In genomic region chr17:2709173-2709661, GRCh38 we compare ENCODE assay signal across 9 cellular contexts. TPM values are rescaled to one million over a fixed set of nuclear protein-coding genes. Genes with fewer than 3 reads are reported as not detected.
DNase-seq lines count a peak whose midpoint lies in the region; ATAC-seq and TF ChIP-seq lines count a peak whose summit lies in the region.
"Had no signal": no experiment of that assay in that cellular context is flagged by ENCODE, and none has a peak within 500 bp of the region (broad histone marks: within the 10 kb centered on the region; RNA-seq: fewer than 3 reads in every experiment).

No MANE protein-coding gene starts in this region.

- RAD21 ChIA-PET in HCT116 (lab: Charles Lee; ENCODE audit: low non-redundant PET in 1 of 2, low total read pairs in 2 of 2, uncharacterized antibody in 2 of 2, unreplicated experiment in 2 of 2): no interaction called here

- CTCF ChIA-PET in Calu3 (lab: Charles Lee): interaction anchor here (0.6 kb wide), 1 partner anchor 328 kb away, joined by 5 read pairs; no protein-coding TSS in a partner anchor
- CTCF ChIA-PET in HCT116 (lab: Charles Lee): interaction anchor here (1.5 kb wide), 1 partner anchor 15 kb away, joined by 4 read pairs; no protein-coding TSS in a partner anchor

- H3K9me3 ChIP-seq in HCT116 (ENCODE audit: control insufficient read depth in 1 of 2, insufficient read depth in 1 of 2, low read depth in 1 of 2, low read length in 2 of 2) (no peaks in the 10 kb centered on the region), mucosa of rectum (ENCODE audit: control insufficient read depth in 2 of 2, low read length in 2 of 2) (no peaks in the 10 kb centered on the region)

- POLR2A ChIA-PET in HCT116 (lab: Charles Lee): no interaction called here

- peak overlapping the region; percentile 62 for H3K27ac ChIP-seq in HCT116 (ENCODE audit: low read depth, low read length)
- H3K27ac ChIP-seq in mucosa of rectum (ENCODE audit: low read depth in 2 of 2, low read length in 2 of 2): peak overlapping the region; percentile 88 to 89

- peaks cover 17% of the 10 kb centered on the region; the same call in 1 of the 2 replicates for H4K20me1 ChIP-seq in HCT116 (ENCODE audit: insufficient read depth)

- H3K9ac ChIP-seq in HCT116 (ENCODE audit: low read length) (peak overlapping the region; percentile 94), mucosa of rectum (ENCODE audit: low read depth in 1 of 2, low read length in 2 of 2) (peak overlapping the region; percentile 56 to 91)

- intact Hi-C loops in Calu3 (cut with micrococcal nuclease; ENCODE audit: unreplicated experiment) (no loop called here), HCT116 (cut with micrococcal nuclease) (no loop called here)

- BruUV-seq in Calu3 (replicated peaks; lab: Mats Ljungman, UMichigan) (no TSS peak), HCT116 (replicated peaks; lab: Mats Ljungman, UMichigan) (no TSS peak)

- H3K27me3 ChIP-seq in HCT116 (ENCODE audit: insufficient read depth, low read length) (no peaks in the 10 kb centered on the region), mucosa of rectum (ENCODE audit: control insufficient read depth in 2 of 2, insufficient read depth in 2 of 2, low read length in 2 of 2) (no peaks in the 10 kb centered on the region)

- H3K4me3 Mint-ChIP-seq in Calu3 (ENCODE audit: low read depth, unreplicated experiment): peak overlapping the region; percentile 96
- H3K4me3 Mint-ChIP-seq in activated naive CD8-positive, alpha-beta T cell: peak overlapping the region; percentile 93

- H3K9me2 ChIP-seq in HCT116 (ENCODE audit: insufficient read depth): no peaks in the 10 kb centered on the region

- ATAC-seq in HCT116 (no peak; the same call in 1 of the 2 replicates), GM21576 (IDR thresholded peaks at IDR 0.05; ENCODE audit: unreplicated experiment) (no peak)

- no peaks in the 10 kb centered on the region for H3K27me3 Mint-ChIP-seq in Calu3 (ENCODE audit: unreplicated experiment)
- no peaks in the 10 kb centered on the region for H3K27me3 Mint-ChIP-seq in activated naive CD8-positive, alpha-beta T cell

- H3K4me1 Mint-ChIP-seq in Calu3 (ENCODE audit: low read depth, unreplicated experiment): peaks cover 30% of the 10 kb centered on the region
- H3K4me1 Mint-ChIP-seq in activated naive CD8-positive, alpha-beta T cell (ENCODE audit: low read depth): peaks cover 42% of the 10 kb centered on the region

- peak overlapping the region; percentile 100 for H3K4me2 ChIP-seq in HCT116 (ENCODE audit: low read length)

- H3K4me3 ChIP-seq in HCT116 (replicated peaks in 1 of 2; ENCODE audit: low read depth in 1 of 2, low read length in 2 of 2): peak overlapping the region; percentile 94 to 100
- peak overlapping the region; percentile 54 to 80 for H3K4me3 ChIP-seq in mucosa of rectum (ENCODE audit: low read length in 2 of 2)

- peaks cover 76% of the 10 kb centered on the region for H3K79me2 ChIP-seq in HCT116 (ENCODE audit: insufficient read depth, low read length)

- H3K4me1 ChIP-seq in HCT116 (ENCODE audit: control insufficient read depth in 1 of 2, insufficient read depth in 2 of 2, low read length in 2 of 2): peaks cover 26 to 45% of the 10 kb centered on the region in 2 experiments
- H3K4me1 ChIP-seq in mucosa of rectum (ENCODE audit: control insufficient read depth in 2 of 2, insufficient read depth in 2 of 2, low read length in 2 of 2): peaks cover 39 to 40% of the 10 kb centered on the region in 2 donors

- peaks cover 49% of the 10 kb centered on the region for H3K36me3 Mint-ChIP-seq in Calu3 (ENCODE audit: insufficient read depth, unreplicated experiment)
- no peaks in the 10 kb centered on the region for H3K36me3 Mint-ChIP-seq in activated naive CD8-positive, alpha-beta T cell

- TF ChIP-seq CTCF in Calu3 (IDR thresholded peaks at IDR 0.05; ENCODE audit: unreplicated experiment): no peak
- TF ChIP-seq CTCF in HCT116 (IDR thresholded peaks at IDR 0.05 in 2 of 3, conservative IDR thresholded peaks at IDR 0.05 in 1 of 3; ENCODE audit: borderline replicate concordance in 1 of 3, insufficient read depth in 1 of 3, low read depth in 2 of 3, low read length in 2 of 3): no peak

- H3K9me3 Mint-ChIP-seq in Calu3 (ENCODE audit: low read depth, unreplicated experiment): no peaks in the 10 kb centered on the region
- H3K9me3 Mint-ChIP-seq in activated naive CD8-positive, alpha-beta T cell (ENCODE audit: low read depth): no peaks in the 10 kb centered on the region

- TF ChIP-seq RAD21 in HCT116 (IDR thresholded peaks at IDR 0.05; ENCODE audit: low read depth): no peak

- peak; percentile 74 for DNase-seq in Calu3
- DNase-seq in HCT116 (ENCODE audit: low read depth, low spot score): no peak
- DNase-seq in superior temporal gyrus (ENCODE audit: extremely low spot score): no peak
- DNase-seq in NCI-H748 treated with DMSO at 0.1 percent for 48 hours (lab: John Stamatoyannopoulos, UW): no peak
- DNase-seq in stimulated activated CD4-positive, alpha-beta T cell treated with anti-CD3 and anti-CD28 coated beads, Interleukin-12 subunit alpha, Interleukin-12 subunit beta, amount 100 ng/mL, for 4 hours: no peak

- peak overlapping the region; percentile 97 for H3K27ac Mint-ChIP-seq in Calu3 (ENCODE audit: unreplicated experiment)
- H3K27ac Mint-ChIP-seq in activated naive CD8-positive, alpha-beta T cell: peak overlapping the region; percentile 87

- H3K36me3 ChIP-seq in HCT116 (ENCODE audit: control insufficient read depth in 1 of 2, insufficient read depth in 2 of 2, low read length in 2 of 2) (peaks cover 2 to 15% of the 10 kb centered on the region in 2 experiments; a peak in 2 of 4 replicates), mucosa of rectum (ENCODE audit: control insufficient read depth in 2 of 2, insufficient read depth in 2 of 2, low read length in 2 of 2) (peaks cover under 1% of the 10 kb centered on the region in 2 donors)

- H2AFZ ChIP-seq in HCT116 (ENCODE audit: low read depth, low read length, poor library complexity, severe bottlenecking): no peak overlapping the region

- TF ChIP-seq POLR2A in HCT116 (IDR thresholded peaks at IDR 0.05; ENCODE audit: borderline replicate concordance, extremely low read depth, insufficient read depth, insufficient read length): no peak

TF ChIP-seq in HCT116, 20 proteins besides CTCF, POLR2A, EP300 and RAD21 (continues in another document):
- TF ChIP-seq EZH2 (IDR thresholded peaks at IDR 0.05): no peak
- no peak for TF ChIP-seq ZFX (IDR thresholded peaks at IDR 0.05)
- no peak for TF ChIP-seq JUND (IDR thresholded peaks at IDR 0.05)
- no peak for TF ChIP-seq POLR2AphosphoS5 (IDR thresholded peaks at IDR 0.05; ENCODE audit: low read depth, low read length)
- no peak for TF ChIP-seq ELF1 (IDR thresholded peaks at IDR 0.05; ENCODE audit: borderline replicate concordance, low read depth)
- no peak for TF ChIP-seq SRF (IDR thresholded peaks at IDR 0.05; ENCODE audit: low read depth)
- TF ChIP-seq, protein P1, sequence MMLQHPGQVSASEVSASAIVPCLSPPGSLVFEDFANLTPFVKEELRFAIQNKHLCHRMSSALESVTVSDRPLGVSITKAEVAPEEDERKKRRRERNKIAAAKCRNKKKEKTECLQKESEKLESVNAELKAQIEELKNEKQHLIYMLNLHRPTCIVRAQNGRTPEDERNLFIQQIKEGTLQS (IDR thresholded peaks at IDR 0.05): no peak
- no peak for TF ChIP-seq TCF7L2 (IDR thresholded peaks at IDR 0.05; ENCODE audit: borderline replicate concordance, extremely low read depth, insufficient read depth, insufficient read length)
- TF ChIP-seq FOSL1 (IDR thresholded peaks at IDR 0.05; ENCODE audit: low read depth): no peak
- TF ChIP-seq, protein P2, sequence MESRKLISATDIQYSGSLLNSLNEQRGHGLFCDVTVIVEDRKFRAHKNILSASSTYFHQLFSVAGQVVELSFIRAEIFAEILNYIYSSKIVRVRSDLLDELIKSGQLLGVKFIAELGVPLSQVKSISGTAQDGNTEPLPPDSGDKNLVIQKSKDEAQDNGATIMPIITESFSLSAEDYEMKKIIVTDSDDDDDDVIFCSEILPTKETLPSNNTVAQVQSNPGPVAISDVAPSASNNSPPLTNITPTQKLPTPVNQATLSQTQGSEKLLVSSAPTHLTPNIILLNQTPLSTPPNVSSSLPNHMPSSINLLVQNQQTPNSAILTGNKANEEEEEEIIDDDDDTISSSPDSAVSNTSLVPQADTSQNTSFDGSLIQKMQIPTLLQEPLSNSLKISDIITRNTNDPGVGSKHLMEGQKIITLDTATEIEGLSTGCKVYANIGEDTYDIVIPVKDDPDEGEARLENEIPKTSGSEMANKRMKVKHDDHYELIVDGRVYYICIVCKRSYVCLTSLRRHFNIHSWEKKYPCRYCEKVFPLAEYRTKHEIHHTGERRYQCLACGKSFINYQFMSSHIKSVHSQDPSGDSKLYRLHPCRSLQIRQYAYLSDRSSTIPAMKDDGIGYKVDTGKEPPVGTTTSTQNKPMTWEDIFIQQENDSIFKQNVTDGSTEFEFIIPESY (IDR thresholded peaks at IDR 0.05; ENCODE audit: extremely low read depth, insufficient replicate concordance, low read length): no peak
- no peak for TF ChIP-seq YY1 (IDR thresholded peaks at IDR 0.05; ENCODE audit: extremely low read depth, insufficient replicate concordance, low read depth, low read length)
- TF ChIP-seq CEBPB (IDR thresholded peaks at IDR 0.05; ENCODE audit: low read depth): no peak
- no peak for TF ChIP-seq EGR1 (IDR thresholded peaks at IDR 0.05; ENCODE audit: low read depth)

RNA-seq across cellular contexts. Expression of gene CLUH, which starts 2.3 kb away (rescaled TPM):
- total RNA-seq in Calu3 (2022) (103 and 113 TPM in 2 replicates), HCT116 (2021; ENCODE audit: unreplicated experiment) (175 TPM)
- polyA plus RNA-seq in HCT116 (2012): 66.9 and 80.7 TPM in 2 replicates

RNA-seq across cellular contexts. Expression of gene CCDC92B, which starts 40.2 kb away (rescaled TPM):
- total RNA-seq in Calu3 (2022): 0.15 TPM in 1 of 2 replicates, not detected in the other
- 0.17 TPM for total RNA-seq in HCT116 (2021; ENCODE audit: unreplicated experiment)
- 0.02 and 0.10 TPM in 2 replicates for polyA plus RNA-seq in HCT116 (2012)
- total RNA-seq: M059J had no signal
